ENCODE assay signal across 9 cellular contexts in genomic region chr17:6915620-6916019, GRCh38.
"Had no signal": no experiment of that assay in that cellular context is flagged by ENCODE, and none has a peak within 500 bp of the region (broad histone marks: within the 10 kb centered on the region; RNA-seq: fewer than 3 reads in every experiment).

No MANE protein-coding gene starts in this region.

- H3K27ac ChIP-seq: GM23248 had no signal

- H3K4me3 Mint-ChIP-seq: HFFc6 had no signal

- H3K9me3 ChIP-seq: HAP-1 had no signal

- DNase-seq: GM23248, GOT3, H7, HFFc6, IMR-90, KBM-7 had no signal

- ATAC-seq: HCT116 had no signal

- H3K27ac Mint-ChIP-seq: HFFc6 had no signal

- H3K4me3 ChIP-seq: GM23248, HAP-1 had no signal

- FAIRE-seq: HTR-8/SVneo had no signal

- H3K9ac ChIP-seq: GM23248 had no signal

- H3K4me1 ChIP-seq: HAP-1 had no signal

- H2AFZ ChIP-seq: GM23248 had no signal

- H3K9me3 Mint-ChIP-seq: HFFc6 had no signal

- H3K36me3 ChIP-seq: HAP-1 had no signal
